9 cellular contexts compared by ENCODE assay signal in the genomic region with DNA sequence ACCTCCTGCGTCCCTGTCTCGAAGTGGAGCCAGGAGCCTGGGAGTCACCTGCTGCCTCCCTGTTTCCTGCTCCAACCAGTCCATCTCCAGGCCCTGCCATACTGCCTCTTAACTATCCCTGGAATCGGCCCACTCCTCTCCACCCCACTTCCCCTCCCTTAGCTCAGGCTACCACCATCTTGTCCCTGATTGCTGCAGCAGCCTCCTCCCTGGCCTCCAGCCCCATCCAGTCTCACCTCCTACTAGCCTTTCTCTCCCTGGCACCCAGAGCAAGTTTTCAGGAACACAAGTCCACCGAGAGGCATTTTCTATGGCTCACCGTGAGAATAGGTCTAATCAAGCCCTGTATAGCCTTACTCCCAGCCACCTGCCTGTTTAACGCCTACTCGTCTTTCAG. TPM values are rescaled to one million over a fixed set of nuclear protein-coding genes. Genes with fewer than 3 reads are reported as not detected.
A peak's percentile ranks its signal among the peaks of the same experiment; 100 is the strongest.
DNase-seq lines count a peak whose midpoint lies in the region; ATAC-seq, FAIRE-seq and TF ChIP-seq lines count a peak whose summit lies in the region.
"Had no signal": no experiment of that assay in that cellular context is flagged by ENCODE, and none has a peak within 500 bp of the region (broad histone marks: within the 10 kb centered on the region; RNA-seq: fewer than 3 reads in every experiment).

No MANE protein-coding gene starts in this region.

- BruUV-seq in HCT116 (replicated peaks; lab: Mats Ljungman, UMichigan), result no TSS peak

- H3K9me3 ChIP-seq in HCT116 (ENCODE audit: control insufficient read depth in 1 of 2, insufficient read depth in 1 of 2, low read depth in 1 of 2, low read length in 2 of 2), result no peaks in the 10 kb centered on the region
- no peaks in the 10 kb centered on the region for H3K9me3 ChIP-seq in smooth muscle cell (replicated peaks; ENCODE audit: low read depth)

- H4K20me1 ChIP-seq in HCT116 (ENCODE audit: insufficient read depth) (no peaks in the 10 kb centered on the region), smooth muscle cell (ENCODE audit: low read depth) (peaks cover 7% of the 10 kb centered on the region)

- intact Hi-C loops in HCT116 (cut with micrococcal nuclease), result no loop called here

- H2AFZ ChIP-seq in HCT116 (ENCODE audit: low read depth, low read length, poor library complexity, severe bottlenecking) (no peak overlapping the region), smooth muscle cell (ENCODE audit: low read depth) (no peak overlapping the region)

- H3K4me3 ChIP-seq in HCT116 (replicated peaks in 1 of 2; ENCODE audit: low read depth in 1 of 2, low read length in 2 of 2) (peak overlapping the region; percentile 39 to 57; a peak in 3 of 4 replicates), WI38 (ENCODE audit: low read depth, low read length) (peak overlapping the region; percentile 62; the same call in 1 of the 2 replicates), iPS-11a (ENCODE audit: low read depth, low read length) (peak overlapping the region; percentile 36), smooth muscle cell (no peak overlapping the region)

- no peak for TF ChIP-seq CTCF in HCT116 (IDR thresholded peaks at IDR 0.05 in 2 of 3, conservative IDR thresholded peaks at IDR 0.05 in 1 of 3; ENCODE audit: borderline replicate concordance in 1 of 3, insufficient read depth in 1 of 3, low read depth in 2 of 3, low read length in 2 of 3)
- TF ChIP-seq CTCF in WI38 (IDR thresholded peaks at IDR 0.05; ENCODE audit: low read depth, low read length), result no peak
- TF ChIP-seq CTCF in smooth muscle cell (IDR thresholded peaks at IDR 0.05; ENCODE audit: borderline replicate concordance, insufficient read depth, poor library complexity, severe bottlenecking), result no peak

- CTCF ChIA-PET in HCT116 (lab: Charles Lee), result interaction anchor here (1.4 to 1.8 kb wide), 3 partner anchors 20 to 156 kb away, joined by 4 to 8 read pairs (median 5); partner anchors contain the start of gene NCBP3

- H3K27me3 ChIP-seq in HCT116 (ENCODE audit: insufficient read depth, low read length) (no peaks in the 10 kb centered on the region), smooth muscle cell (ENCODE audit: low read depth) (no peaks in the 10 kb centered on the region)

- H3K79me2 ChIP-seq in HCT116 (ENCODE audit: insufficient read depth, low read length) (peaks cover 5% of the 10 kb centered on the region; the same call in 1 of the 2 replicates), smooth muscle cell (ENCODE audit: low read depth) (no peaks in the 10 kb centered on the region)

- H3K4me1 ChIP-seq in HCT116 (ENCODE audit: control insufficient read depth in 1 of 2, insufficient read depth in 2 of 2, low read length in 2 of 2), result peaks cover 46 to 59% of the 10 kb centered on the region in 2 experiments
- peaks cover 25% of the 10 kb centered on the region for H3K4me1 ChIP-seq in smooth muscle cell (ENCODE audit: low read depth)

- RAD21 ChIA-PET in HCT116 (lab: Charles Lee; ENCODE audit: low non-redundant PET in 1 of 2, low total read pairs in 2 of 2, uncharacterized antibody in 2 of 2, unreplicated experiment in 2 of 2), result no interaction called here

- peaks cover 22% of the 10 kb centered on the region for H3F3A ChIP-seq in smooth muscle cell (ENCODE audit: low read depth)

- ATAC-seq in HCT116, result no peak

- DNase-seq in HCT116 (ENCODE audit: low read depth, low spot score) (no peak), smooth muscle cell (lab: John Stamatoyannopoulos, UW; ENCODE audit: unreplicated experiment) (no peak), RKO (ENCODE audit: low spot score) (no peak), HTR-8/SVneo (ENCODE audit: insufficient read length, low spot score) (no peak), HPDE6-E6E7 (ENCODE audit: extremely low spot score) (no peak), NCI-H2029 treated with DMSO at 0.1 percent for 48 hours (lab: John Stamatoyannopoulos, UW) (no peak)
- DNase-seq: NCI-H187 treated with DMSO at 0.1 percent for 48 hours had no signal

- no peak for TF ChIP-seq POLR2A in HCT116 (IDR thresholded peaks at IDR 0.05; ENCODE audit: borderline replicate concordance, extremely low read depth, insufficient read depth, insufficient read length)

- 75% methylated on average over 7 of the region's 7 CpGs for WGBS in smooth muscle cell (ENCODE audit: low lambda C conversion rate)

- no peak for TF ChIP-seq RAD21 in HCT116 (IDR thresholded peaks at IDR 0.05; ENCODE audit: low read depth)

- H3K27ac ChIP-seq in HCT116 (ENCODE audit: low read depth, low read length) (peak overlapping the region; percentile 87), smooth muscle cell (ENCODE audit: low read depth) (no peak overlapping the region)

- H3K36me3 ChIP-seq in HCT116 (ENCODE audit: control insufficient read depth in 1 of 2, insufficient read depth in 2 of 2, low read length in 2 of 2) (no peaks in the 10 kb centered on the region), smooth muscle cell (ENCODE audit: low read depth) (no peaks in the 10 kb centered on the region)

- H3K9ac ChIP-seq in HCT116 (ENCODE audit: low read length), result peak overlapping the region; percentile 55
- no peak overlapping the region for H3K9ac ChIP-seq in smooth muscle cell (ENCODE audit: low read depth)

- H3K4me2 ChIP-seq in HCT116 (ENCODE audit: low read length) (peak overlapping the region; percentile 84), smooth muscle cell (peak overlapping the region; percentile 88)

- no peak for FAIRE-seq in HTR-8/SVneo (lab: Jason Lieb, UNC)

- POLR2A ChIA-PET in HCT116 (lab: Charles Lee), result no interaction called here

- H3K9me2 ChIP-seq in HCT116 (ENCODE audit: insufficient read depth), result no peaks in the 10 kb centered on the region

TF ChIP-seq in HCT116, 20 proteins besides CTCF, POLR2A, EP300 and RAD21 (continues in another document):
- no peak for TF ChIP-seq FOSL1 (IDR thresholded peaks at IDR 0.05; ENCODE audit: low read depth)
- no peak for TF ChIP-seq ZBTB33 (IDR thresholded peaks at IDR 0.05; ENCODE audit: extremely low read depth, insufficient replicate concordance, low read length)
- no peak for TF ChIP-seq MAX (IDR thresholded peaks at IDR 0.05)
- no peak for TF ChIP-seq ZFX (IDR thresholded peaks at IDR 0.05)
- no peak for TF ChIP-seq EGR1 (IDR thresholded peaks at IDR 0.05; ENCODE audit: low read depth)
- TF ChIP-seq SP1 (IDR thresholded peaks at IDR 0.05; ENCODE audit: low read depth), result no peak
- no peak for TF ChIP-seq YY1 (IDR thresholded peaks at IDR 0.05; ENCODE audit: extremely low read depth, insufficient replicate concordance, low read depth, low read length)
- no peak for TF ChIP-seq CBX3 (IDR thresholded peaks at IDR 0.05; ENCODE audit: low read depth)
- no peak for TF ChIP-seq ZNF274 (IDR thresholded peaks at IDR 0.05; ENCODE audit: low read depth, low read length)
- TF ChIP-seq TCF7L2 (IDR thresholded peaks at IDR 0.05; ENCODE audit: borderline replicate concordance, extremely low read depth, insufficient read depth, insufficient read length), result no peak
- TF ChIP-seq POLR2AphosphoS5 (IDR thresholded peaks at IDR 0.05; ENCODE audit: low read depth, low read length), result no peak; the same call in 1 of the 2 replicates

RNA-seq across cellular contexts. Expression of gene CAMKK1, which starts 0.9 kb away (rescaled TPM):
- total RNA-seq in HCT116 (2021; ENCODE audit: unreplicated experiment) (10.6 TPM), smooth muscle cell (6.3 and 8.8 TPM in 2 replicates)
- polyA plus RNA-seq in HCT116 (2012), result 8.1 and 9.0 TPM in 2 replicates
- polyA plus RNA-seq in smooth muscle cell, result 7.7 and 8.1 TPM in 2 replicates

RNA-seq across cellular contexts. Expression of gene P2RX1, which starts 22.5 kb away (rescaled TPM):
- total RNA-seq in HCT116 (2021; ENCODE audit: unreplicated experiment), result not detected
- not detected in 2 replicates for polyA plus RNA-seq in HCT116 (2012)
- total RNA-seq in smooth muscle cell, result 1.3 and 2.4 TPM in 2 replicates
- polyA plus RNA-seq in smooth muscle cell, result 0.47 and 3.2 TPM in 2 replicates

RNA-seq across cellular contexts. Expression of gene NCBP3, which starts 47.7 kb away (rescaled TPM):
- total RNA-seq in HCT116 (2021; ENCODE audit: unreplicated experiment) (46.5 TPM), smooth muscle cell (28.3 and 30.0 TPM in 2 replicates)
- 18.6 and 21.2 TPM in 2 replicates for polyA plus RNA-seq in HCT116 (2012)
- 30.7 and 32.4 TPM in 2 replicates for polyA plus RNA-seq in smooth muscle cell
